ENCODE assay signal across 12 cellular contexts in genomic region chrX:120446503-120446902, GRCh38. TPM values are rescaled to one million over a fixed set of nuclear protein-coding genes. Genes with fewer than 3 reads are reported as not detected.
A peak's percentile ranks its signal among the peaks of the same experiment; 100 is the strongest.
DNase-seq lines count a peak whose midpoint lies in the region; ATAC-seq and TF ChIP-seq lines count a peak whose summit lies in the region.
"Had no signal": no experiment of that assay in that cellular context is flagged by ENCODE, and none has a peak within 500 bp of the region (broad histone marks: within the 10 kb centered on the region; RNA-seq: fewer than 3 reads in every experiment).

No MANE protein-coding gene starts in this region.

- H3K27me3 Mint-ChIP-seq in activated CD8-positive, alpha-beta T cell treated with anti-CD3 and anti-CD28 coated beads, Interleukin-2, amount 10 ng/mL, durations not matched to agents 7 days and 5 days (ENCODE audit: low read depth): no peaks in the 10 kb centered on the region

- POLR2A ChIA-PET in activated CD8-positive, alpha-beta T cell treated with anti-CD3 and anti-CD28 coated beads, Interleukin-2, amount 10 ng/mL, durations not matched to agents 7 days and 5 days (lab: Charles Lee): no interaction called here

- H3K27me3 ChIP-seq in skeletal muscle tissue (ENCODE audit: control insufficient read depth in 3 of 3, insufficient read depth in 3 of 3, low read length in 3 of 3): no peaks in the 10 kb centered on the region
- H3K27me3 ChIP-seq: transverse colon had no signal

- H3K36me3 ChIP-seq in skeletal muscle tissue (ENCODE audit: control insufficient read depth in 3 of 3, insufficient read depth in 3 of 3, low read length in 3 of 3): peaks cover 3 to 14% (median 6%) of the 10 kb centered on the region in 3 donors
- H3K36me3 ChIP-seq: transverse colon had no signal

- H3K9me3 Mint-ChIP-seq in activated CD8-positive, alpha-beta T cell treated with anti-CD3 and anti-CD28 coated beads, Interleukin-2, amount 10 ng/mL, durations not matched to agents 7 days and 5 days (ENCODE audit: insufficient read depth): no peaks in the 10 kb centered on the region
- H3K9me3 Mint-ChIP-seq: T-helper 1 cell treated with Interleukin-12 subunit alpha and Interleukin-12 subunit beta and Interleukin-4 antibody, amounts not matched to agents 30 μg/mL and 1 μg/mL, for 36 hours had no signal

- H3K4me3 ChIP-seq in fibroblast of the aortic adventitia (ENCODE audit: low read depth, low read length): no peak overlapping the region
- H3K4me3 ChIP-seq in skeletal muscle tissue (ENCODE audit: low read length in 3 of 3): no peak overlapping the region
- H3K4me3 ChIP-seq: transverse colon had no signal

- DNase-seq in GM03348 (ENCODE audit: low spot score): peak; percentile 12
- peak; percentile 73 for DNase-seq in RPMI7951 (ENCODE audit: low read depth)
- DNase-seq in fibroblast of the aortic adventitia (ENCODE audit: low read depth): peak; percentile 62
- no peak for DNase-seq in activated T-cell treated with anti-CD3 and anti-CD28 coated beads, Interleukin-2, amount 50 U/mL, for 1 hour
- no peak for DNase-seq in activated CD8-positive, alpha-beta T cell treated with anti-CD3 and anti-CD28 coated beads, Interleukin-2, amount 10 ng/mL, durations not matched to agents 7 days and 5 days
- DNase-seq: left cardiac atrium, NCI-H774, transverse colon had no signal

- TF ChIP-seq CTCF in fibroblast of the aortic adventitia (IDR thresholded peaks at IDR 0.05; ENCODE audit: insufficient read depth, low read length): no peak

- H3K27ac Mint-ChIP-seq in activated CD8-positive, alpha-beta T cell treated with anti-CD3 and anti-CD28 coated beads, Interleukin-2, amount 10 ng/mL, durations not matched to agents 7 days and 5 days: no peak overlapping the region
- H3K27ac Mint-ChIP-seq: T-helper 1 cell treated with Interleukin-12 subunit alpha and Interleukin-12 subunit beta and Interleukin-4 antibody, amounts not matched to agents 30 μg/mL and 1 μg/mL, for 36 hours had no signal

- CTCF ChIA-PET in activated CD8-positive, alpha-beta T cell treated with anti-CD3 and anti-CD28 coated beads, Interleukin-2, amount 10 ng/mL, durations not matched to agents 7 days and 5 days (lab: Charles Lee): interaction anchor here (0.5 kb wide), 1 partner anchor 177 kb away, joined by 3 read pairs; no protein-coding TSS in a partner anchor

- H3K27ac ChIP-seq in skeletal muscle tissue (ENCODE audit: low read depth, low read length): peak overlapping the region; percentile 17
- H3K27ac ChIP-seq: transverse colon had no signal

- H3K4me3 Mint-ChIP-seq in activated CD8-positive, alpha-beta T cell treated with anti-CD3 and anti-CD28 coated beads, Interleukin-2, amount 10 ng/mL, durations not matched to agents 7 days and 5 days: no peak overlapping the region
- H3K4me3 Mint-ChIP-seq: T-helper 1 cell treated with Interleukin-12 subunit alpha and Interleukin-12 subunit beta and Interleukin-4 antibody, amounts not matched to agents 30 μg/mL and 1 μg/mL, for 36 hours had no signal

- H3K36me3 Mint-ChIP-seq in activated CD8-positive, alpha-beta T cell treated with anti-CD3 and anti-CD28 coated beads, Interleukin-2, amount 10 ng/mL, durations not matched to agents 7 days and 5 days (ENCODE audit: low read depth): peaks cover 25% of the 10 kb centered on the region

- no peaks in the 10 kb centered on the region for H3K4me1 Mint-ChIP-seq in activated CD8-positive, alpha-beta T cell treated with anti-CD3 and anti-CD28 coated beads, Interleukin-2, amount 10 ng/mL, durations not matched to agents 7 days and 5 days (ENCODE audit: low read depth)

- H3K9ac ChIP-seq in skeletal muscle tissue (ENCODE audit: low read depth in 1 of 3, low read length in 3 of 3): no peak overlapping the region

- H3K9me3 ChIP-seq in skeletal muscle tissue (ENCODE audit: control insufficient read depth in 3 of 3, low read length in 3 of 3): no peaks in the 10 kb centered on the region
- H3K9me3 ChIP-seq: transverse colon had no signal

- H3K4me1 ChIP-seq in skeletal muscle tissue (ENCODE audit: control insufficient read depth in 3 of 3, insufficient read depth in 3 of 3, low read length in 3 of 3): peaks cover 0 to 3% (median 0%) of the 10 kb centered on the region in 3 donors
- H3K4me1 ChIP-seq: transverse colon had no signal

- ATAC-seq in GM21825 (IDR thresholded peaks at IDR 0.05; ENCODE audit: unreplicated experiment) (no peak), GM18519 (IDR thresholded peaks at IDR 0.05; ENCODE audit: low FRiP score, unreplicated experiment) (no peak)
- no peak for ATAC-seq in activated CD8-positive, alpha-beta T cell treated with anti-CD3 and anti-CD28 coated beads, Interleukin-2, amount 10 ng/mL, durations not matched to agents 7 days and 5 days

RNA-seq across cellular contexts. Expression of gene LAMP2, which starts 22.6 kb away (rescaled TPM):
- total RNA-seq in RPMI7951 (2014; rRNA removed; shearing (Covaris generic)): 118 and 142 TPM in 2 replicates
- 46.8 and 247 TPM in 2 replicates for total RNA-seq in fibroblast of the aortic adventitia (ENCODE audit: low replicate concordance)
- total RNA-seq in skeletal muscle tissue: 83.0 TPM
- total RNA-seq in activated CD8-positive, alpha-beta T cell treated with anti-CD3 and anti-CD28 coated beads, Interleukin-2, amount 10 ng/mL, durations not matched to agents 7 days and 5 days: 10 to 100 TPM; 36.8 to 37.9 TPM

Comparison
In these comparisons a context has a peak if more than half of its experiments do, and no peak if none do; other contexts are left out.
1. DNase-seq: peak in GM03348 (single experiment), RPMI7951 (single experiment) and fibroblast of the aortic adventitia (single experiment); none in activated T-cell treated with anti-CD3 and anti-CD28 coated beads, Interleukin-2, amount 50 U/mL, for 1 hour (single experiment) and activated CD8-positive, alpha-beta T cell treated with anti-CD3 and anti-CD28 coated beads, Interleukin-2, amount 10 ng/mL, durations not matched to agents 7 days and 5 days (single experiment).